ENCODE assay signal across 8 cellular contexts in genomic region chr15:78195735-78196201, GRCh38. TPM values are rescaled to one million over a fixed set of nuclear protein-coding genes. Genes with fewer than 3 reads are reported as not detected.
A peak's percentile ranks its signal among the peaks of the same experiment; 100 is the strongest.
DNase-seq lines count a peak whose midpoint lies in the region; ATAC-seq and TF ChIP-seq lines count a peak whose summit lies in the region.
"Had no signal": no experiment of that assay in that cellular context is flagged by ENCODE, and none has a peak within 500 bp of the region (broad histone marks: within the 10 kb centered on the region; RNA-seq: fewer than 3 reads in every experiment).

No MANE protein-coding gene starts in this region.

- DNase-seq in GM12865 (ENCODE audit: low read depth) (peak; percentile 69), Kasumi-1 (lab: John Stamatoyannopoulos, UW) (peak; percentile 37 to 56), type B pancreatic cell (ENCODE audit: extremely low spot score, unreplicated experiment) (no peak)
- peak; percentile 40 to 42 for DNase-seq in activated CD4-positive, alpha-beta T cell treated with anti-CD3 and anti-CD28 coated beads for 4 hours
- DNase-seq in effector CD4-positive, alpha-beta T cell = peak; percentile 24
- DNase-seq in naive thymus-derived CD8-positive, alpha-beta T cell = peak in 9 of 10 donors; percentile 16 to 57 (median 43)

- H3K4me3 ChIP-seq in GM12865 (ENCODE audit: low read depth, low read length) = no peak overlapping the region

- peaks cover 0 to 8% (median 0%) of the 10 kb centered on the region in 9 donors for H3K9me3 Mint-ChIP-seq in naive thymus-derived CD8-positive, alpha-beta T cell
- H3K9me3 Mint-ChIP-seq in type B pancreatic cell = no peaks in the 10 kb centered on the region

- peaks cover 0 to under 1% (median 0%) of the 10 kb centered on the region in 5 donors for H3K27me3 Mint-ChIP-seq in naive thymus-derived CD8-positive, alpha-beta T cell
- H3K27me3 Mint-ChIP-seq in type B pancreatic cell = peaks cover 7% of the 10 kb centered on the region

- POLR2A ChIA-PET in naive thymus-derived CD8-positive, alpha-beta T cell (lab: Charles Lee) = interaction anchor here (0.6 to 1.5 kb wide), 3 partner anchors 44 to 82 kb away, joined by 4 to 6 read pairs (median 4); partner anchors contain the start of gene IDH3A

- peak; percentile 77 to 95 for ATAC-seq in naive thymus-derived CD8-positive, alpha-beta T cell
- no peak for ATAC-seq in HG03354 (IDR thresholded peaks at IDR 0.05; ENCODE audit: poor library complexity, severe bottlenecking, unreplicated experiment)

- no peak overlapping the region for H3K4me3 Mint-ChIP-seq in naive thymus-derived CD8-positive, alpha-beta T cell
- no peak overlapping the region for H3K4me3 Mint-ChIP-seq in type B pancreatic cell

- peak; percentile 88 for TF ChIP-seq CTCF in GM12865 (IDR thresholded peaks at IDR 0.05; ENCODE audit: insufficient read depth, low read depth, low read length, missing control alignments)
- peak; percentile 71 for TF ChIP-seq CTCF in type B pancreatic cell (conservative IDR thresholded peaks at IDR 0.05)

- peak overlapping the region in 2 of 10 donors; percentile 28 to 58 for H3K27ac Mint-ChIP-seq in naive thymus-derived CD8-positive, alpha-beta T cell
- H3K27ac Mint-ChIP-seq in type B pancreatic cell = peak overlapping the region; percentile 14

- peaks cover 0 to 8% (median 2%) of the 10 kb centered on the region in 4 donors for H3K4me1 Mint-ChIP-seq in naive thymus-derived CD8-positive, alpha-beta T cell
- no peaks in the 10 kb centered on the region for H3K4me1 Mint-ChIP-seq in type B pancreatic cell (ENCODE audit: unreplicated experiment)

- H3K36me3 Mint-ChIP-seq in naive thymus-derived CD8-positive, alpha-beta T cell = no peaks in the 10 kb centered on the region
- no peaks in the 10 kb centered on the region for H3K36me3 Mint-ChIP-seq in type B pancreatic cell

RNA-seq across cellular contexts. Expression of gene ACSBG1, which starts 38.6 kb away (rescaled TPM):
- not detected for total RNA-seq in naive thymus-derived CD8-positive, alpha-beta T cell
- polyA plus RNA-seq in naive thymus-derived CD8-positive, alpha-beta T cell = under 1 TPM in 2 of 3 donors, not detected in 1; 0.05 to 0.11 TPM
- total RNA-seq in type B pancreatic cell (ENCODE audit: low replicate concordance) = 0.71 TPM in 1 of 2 replicates, not detected in the other
- total RNA-seq: activated CD8-positive, alpha-beta memory T cell treated with anti-CD3 and anti-CD28 coated beads for 36 hours had no signal

RNA-seq across cellular contexts. Expression of gene IDH3A, which starts 46.6 kb away (rescaled TPM):
- total RNA-seq in naive thymus-derived CD8-positive, alpha-beta T cell = 10 to 100 TPM; 52.0 to 52.2 TPM
- polyA plus RNA-seq in naive thymus-derived CD8-positive, alpha-beta T cell = 10 to 100 TPM; 40.1 to 46.3 (median 42.3) TPM
- total RNA-seq in type B pancreatic cell (ENCODE audit: low replicate concordance) = 66.5 and 93.6 TPM in 2 replicates
